Comparison of ENCODE assay signal across 9 cellular contexts in genomic region chr9:137255448-137256114, GRCh38. TPM values are rescaled to one million over a fixed set of nuclear protein-coding genes. Genes with fewer than 3 reads are reported as not detected.
DNase-seq lines count a peak whose midpoint lies in the region; ATAC-seq and TF ChIP-seq lines count a peak whose summit lies in the region.
"Had no signal": no experiment of that assay in that cellular context is flagged by ENCODE, and none has a peak within 500 bp of the region (broad histone marks: within the 10 kb centered on the region; RNA-seq: fewer than 3 reads in every experiment).

No MANE protein-coding gene starts in this region.

- H3K4me1 Mint-ChIP-seq in nephron = no peaks in the 10 kb centered on the region

- H3K4me3 Mint-ChIP-seq in nephron = peak overlapping the region; percentile 84 to 87 (median 85)

- no peak overlapping the region for H3K27ac Mint-ChIP-seq in nephron

- no peaks in the 10 kb centered on the region for H3K27me3 Mint-ChIP-seq in nephron (ENCODE audit: low read depth)

- ATAC-seq in HG02938 (IDR thresholded peaks at IDR 0.05; ENCODE audit: unreplicated experiment) = peak; percentile 35
- ATAC-seq in esophagus mucosa = peak; percentile 12
- ATAC-seq in GM18505 (IDR thresholded peaks at IDR 0.05; ENCODE audit: unreplicated experiment) = no peak

- TF ChIP-seq CTCF in nephron (IDR thresholded peaks at IDR 0.05; ENCODE audit: unreplicated experiment in 3 of 3) = no peak

- in situ Hi-C loops in SK-MEL-5 (cut with HindIII; ENCODE audit: low pct_unique_long_range_greater_than_20kb, low sequenced_read_pairs) = no loop called here

- no peaks in the 10 kb centered on the region for H3K9me3 Mint-ChIP-seq in nephron

- peak; percentile 60 for DNase-seq in NCI-H146 (lab: John Stamatoyannopoulos, UW)
- no peak for DNase-seq in NCI-H146 treated with DMSO at 0.1 percent for 48 hours (lab: John Stamatoyannopoulos, UW; ENCODE audit: unreplicated experiment)
- peak; percentile 33 for DNase-seq in SK-MEL-5 (ENCODE audit: low read depth, low spot score)
- no peak for DNase-seq in globus pallidus (ENCODE audit: low spot score)

- peaks cover 8% of the 10 kb centered on the region for H3K36me3 Mint-ChIP-seq in nephron (ENCODE audit: low read depth)

- no peak for TF ChIP-seq POLR2A in GM18505 (IDR thresholded peaks at IDR 0.05; ENCODE audit: borderline replicate concordance, extremely low read depth, insufficient read depth, insufficient read length)

RNA-seq across cellular contexts. Expression of gene NELFB, which starts 0.5 kb away (rescaled TPM):
- total RNA-seq in SK-MEL-5 (2014; rRNA removed; shearing (Covaris generic)) = 47.3 and 47.4 TPM in 2 replicates
- 81.8 and 90.6 TPM in 2 replicates for polyA plus RNA-seq in SK-MEL-5 (2015; cell fraction: cytosol; rRNA removed)
- 53.3 and 54.8 TPM in 2 replicates for polyA plus RNA-seq in SK-MEL-5 (2015; cell fraction: nucleus; rRNA removed)
- 36.7 TPM for total RNA-seq in esophagus mucosa

RNA-seq across cellular contexts. Expression of gene STPG3, which starts 4.5 kb away (rescaled TPM):
- not detected in 2 replicates for total RNA-seq in SK-MEL-5 (2014; rRNA removed; shearing (Covaris generic))
- not detected in 2 replicates for polyA plus RNA-seq in SK-MEL-5 (2015; cell fraction: cytosol; rRNA removed)
- not detected in 2 replicates for polyA plus RNA-seq in SK-MEL-5 (2015; cell fraction: nucleus; rRNA removed)
- total RNA-seq in esophagus mucosa = not detected
- total RNA-seq: Daoy had no signal

RNA-seq across cellular contexts. Expression of gene TUBB4B, which starts 14.5 kb away (rescaled TPM):
- 66.1 and 81.2 TPM in 2 replicates for total RNA-seq in SK-MEL-5 (2014; rRNA removed; shearing (Covaris generic))
- polyA plus RNA-seq in SK-MEL-5 (2015; cell fraction: cytosol; rRNA removed) = 403 and 491 TPM in 2 replicates
- 187 and 188 TPM in 2 replicates for polyA plus RNA-seq in SK-MEL-5 (2015; cell fraction: nucleus; rRNA removed)
- 321 TPM for total RNA-seq in esophagus mucosa

RNA-seq across cellular contexts. Expression of gene TOR4A, which starts 21.9 kb away (rescaled TPM):
- 0.03 and 0.13 TPM in 2 replicates for total RNA-seq in SK-MEL-5 (2014; rRNA removed; shearing (Covaris generic))
- 0.20 and 0.33 TPM in 2 replicates for polyA plus RNA-seq in SK-MEL-5 (2015; cell fraction: cytosol; rRNA removed)
- 0.04 and 0.22 TPM in 2 replicates for polyA plus RNA-seq in SK-MEL-5 (2015; cell fraction: nucleus; rRNA removed)
- 15.4 TPM for total RNA-seq in esophagus mucosa

RNA-seq across cellular contexts. Expression of gene SLC34A3, which starts 24.9 kb away (rescaled TPM):
- total RNA-seq in SK-MEL-5 (2014; rRNA removed; shearing (Covaris generic)) = not detected in 2 replicates
- not detected in 2 replicates for polyA plus RNA-seq in SK-MEL-5 (2015; cell fraction: cytosol; rRNA removed)
- not detected in 2 replicates for polyA plus RNA-seq in SK-MEL-5 (2015; cell fraction: nucleus; rRNA removed)
- total RNA-seq in esophagus mucosa = 0.68 TPM
- total RNA-seq: Daoy had no signal

Comparison
In these comparisons a context has a peak if more than half of its experiments do, and no peak if none do; other contexts are left out.
1. DNase-seq: peak in NCI-H146 (single experiment) and SK-MEL-5 (single experiment); none in NCI-H146 treated with DMSO at 0.1 percent for 48 hours (single experiment) and globus pallidus (single experiment).